In genomic region chr4:23333556-23333945, GRCh38 we compare ENCODE assay signal across 8 cellular contexts.
DNase-seq lines count a peak whose midpoint lies in the region; ATAC-seq and TF ChIP-seq lines count a peak whose summit lies in the region.

No MANE protein-coding gene starts in this region.

- no peaks in the 10 kb centered on the region for H4K20me1 ChIP-seq in MM.1S (ENCODE audit: insufficient read depth, low read length)
- H4K20me1 ChIP-seq in hepatocyte (ENCODE audit: insufficient read depth, poor library complexity, severe bottlenecking) = no peaks in the 10 kb centered on the region

- H3K9me3 ChIP-seq in MM.1S (replicated peaks; ENCODE audit: insufficient read depth, low read length) (no peaks in the 10 kb centered on the region), hepatocyte (ENCODE audit: low read depth) (no peaks in the 10 kb centered on the region)

- peak overlapping the region; percentile 79 for H3K9ac ChIP-seq in MM.1S (ENCODE audit: low read length)

- intact Hi-C loops in sciatic nerve (cut with DNase I) = no loop called here

- CTCF ChIA-PET in HEK293T (lab: Yijun Ruan, JAX) = no interaction called here

- no peak for TF ChIP-seq CTCF in MM.1S (IDR thresholded peaks at IDR 0.05; ENCODE audit: low read length)
- TF ChIP-seq CTCF in cardiac fibroblast (IDR thresholded peaks at IDR 0.05; ENCODE audit: low read depth, low read length) = no peak
- no peak for TF ChIP-seq CTCF in hepatocyte (IDR thresholded peaks at IDR 0.05; ENCODE audit: poor library complexity)

- peak; percentile 3 for DNase-seq in ACHN
- no peak for DNase-seq in MM.1S
- peak; percentile 38 to 48 for DNase-seq in cardiac fibroblast (ENCODE audit: low read depth in 2 of 2)
- no peak for DNase-seq in sciatic nerve (ENCODE audit: low spot score)
- DNase-seq in HEK293T (ENCODE audit: extremely low spot score) = no peak
- no peak for DNase-seq in COLO829 (ENCODE audit: low spot score)
- no peak for DNase-seq in hepatocyte (ENCODE audit: low spot score)

- H3K4me1 ChIP-seq in MM.1S (ENCODE audit: low read length) (peaks cover 52% of the 10 kb centered on the region), hepatocyte (ENCODE audit: insufficient read depth) (peaks cover 4% of the 10 kb centered on the region)

- POLR2A ChIA-PET in HEK293T (lab: Yijun Ruan, JAX) = interaction anchor here (0.6 kb wide), 1 partner anchor 14 kb away, joined by 3 read pairs; no protein-coding TSS in a partner anchor

- H3K4me2 ChIP-seq in MM.1S (ENCODE audit: low read depth, low read length) (peak overlapping the region; percentile 79), hepatocyte (no peak overlapping the region)

- ATAC-seq in GM18870 (IDR thresholded peaks at IDR 0.05; ENCODE audit: unreplicated experiment) = peak; percentile 4
- ATAC-seq in sciatic nerve = no peak

- H3K4me3 ChIP-seq in MM.1S (ENCODE audit: low read length) = peak overlapping the region; percentile 5; the same call in 1 of the 2 replicates
- H3K4me3 ChIP-seq in cardiac fibroblast (replicated peaks in 1 of 2; ENCODE audit: low read depth in 2 of 2, low read length in 2 of 2) = no peak overlapping the region
- no peak overlapping the region for H3K4me3 ChIP-seq in hepatocyte

- no peaks in the 10 kb centered on the region for H3K27me3 ChIP-seq in MM.1S (replicated peaks; ENCODE audit: insufficient read depth, low read length)
- no peaks in the 10 kb centered on the region for H3K27me3 ChIP-seq in hepatocyte

- peaks cover 34% of the 10 kb centered on the region for H3F3A ChIP-seq in MM.1S (ENCODE audit: insufficient read depth, low read length)

- 94% methylated on average over 5 of the region's 5 CpGs for WGBS in hepatocyte (ENCODE audit: low lambda C conversion rate, missing lambda C conversion rate)

- H2AFZ ChIP-seq in MM.1S (ENCODE audit: low read length) (peak overlapping the region; percentile 12; the same call in 1 of the 2 replicates), hepatocyte (no peak overlapping the region)

- in situ Hi-C loops in ACHN (cut with HindIII; ENCODE audit: low pct_ligation_motif_present, low pct_unique_long_range_greater_than_20kb, low sequenced_read_pairs) = no loop called here

- no peaks in the 10 kb centered on the region for H3K79me2 ChIP-seq in MM.1S (ENCODE audit: low read length)
- no peaks in the 10 kb centered on the region for H3K79me2 ChIP-seq in hepatocyte

- H3K9me2 ChIP-seq in MM.1S (replicated peaks; ENCODE audit: insufficient read depth, low read length) = no peaks in the 10 kb centered on the region
- H3K9me2 ChIP-seq in hepatocyte (replicated peaks; ENCODE audit: insufficient read depth) = no peaks in the 10 kb centered on the region

- H3K27ac ChIP-seq in MM.1S (ENCODE audit: low read length) = peak overlapping the region; percentile 98
- H3K27ac ChIP-seq in hepatocyte = no peak overlapping the region

- H3K36me3 ChIP-seq in MM.1S (replicated peaks; ENCODE audit: insufficient read depth, low read length) (no peaks in the 10 kb centered on the region), hepatocyte (replicated peaks; ENCODE audit: insufficient read depth, low read depth) (no peaks in the 10 kb centered on the region)

TF ChIP-seq in HEK293T, 16 proteins besides CTCF, POLR2A, EP300 and RAD21:
- TF ChIP-seq ARNT (IDR thresholded peaks at IDR 0.05) = no peak
- no peak for TF ChIP-seq FOXK2 (IDR thresholded peaks at IDR 0.05)
- no peak for TF ChIP-seq ELF4 (IDR thresholded peaks at IDR 0.05)
- TF ChIP-seq CTBP1 (IDR thresholded peaks at IDR 0.05; ENCODE audit: borderline replicate concordance) = no peak
- no peak for TF ChIP-seq NFRKB (IDR thresholded peaks at IDR 0.05)
- no peak for TF ChIP-seq HDGF (IDR thresholded peaks at IDR 0.05; ENCODE audit: borderline replicate concordance)
- no peak for TF ChIP-seq L3MBTL2 (conservative IDR thresholded peaks at IDR 0.05)
- no peak for TF ChIP-seq SP1 (IDR thresholded peaks at IDR 0.05)
- no peak for TF ChIP-seq LEF1 (IDR thresholded peaks at IDR 0.05; ENCODE audit: borderline replicate concordance)
- TF ChIP-seq TARDBP (IDR thresholded peaks at IDR 0.05) = no peak
- TF ChIP-seq SUZ12 (IDR thresholded peaks at IDR 0.05) = no peak
- TF ChIP-seq, protein P1, sequence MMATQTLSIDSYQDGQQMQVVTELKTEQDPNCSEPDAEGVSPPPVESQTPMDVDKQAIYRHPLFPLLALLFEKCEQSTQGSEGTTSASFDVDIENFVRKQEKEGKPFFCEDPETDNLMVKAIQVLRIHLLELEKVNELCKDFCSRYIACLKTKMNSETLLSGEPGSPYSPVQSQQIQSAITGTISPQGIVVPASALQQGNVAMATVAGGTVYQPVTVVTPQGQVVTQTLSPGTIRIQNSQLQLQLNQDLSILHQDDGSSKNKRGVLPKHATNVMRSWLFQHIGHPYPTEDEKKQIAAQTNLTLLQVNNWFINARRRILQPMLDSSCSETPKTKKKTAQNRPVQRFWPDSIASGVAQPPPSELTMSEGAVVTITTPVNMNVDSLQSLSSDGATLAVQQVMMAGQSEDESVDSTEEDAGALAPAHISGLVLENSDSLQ (IDR thresholded peaks at IDR 0.05) = no peak
- no peak for TF ChIP-seq FOXM1 (IDR thresholded peaks at IDR 0.05; ENCODE audit: borderline replicate concordance)
- no peak for TF ChIP-seq FOXA1 (IDR thresholded peaks at IDR 0.05)

Comparison
In these comparisons a context has a peak if more than half of its experiments do, and no peak if none do; other contexts are left out.
1. DNase-seq: peak in ACHN (single experiment) and cardiac fibroblast (2 of 2); none in MM.1S (single experiment), sciatic nerve (single experiment), HEK293T (single experiment), COLO829 (single experiment) and hepatocyte (single experiment).